1 cellular context compared by ENCODE assay signal in the genomic region with DNA sequence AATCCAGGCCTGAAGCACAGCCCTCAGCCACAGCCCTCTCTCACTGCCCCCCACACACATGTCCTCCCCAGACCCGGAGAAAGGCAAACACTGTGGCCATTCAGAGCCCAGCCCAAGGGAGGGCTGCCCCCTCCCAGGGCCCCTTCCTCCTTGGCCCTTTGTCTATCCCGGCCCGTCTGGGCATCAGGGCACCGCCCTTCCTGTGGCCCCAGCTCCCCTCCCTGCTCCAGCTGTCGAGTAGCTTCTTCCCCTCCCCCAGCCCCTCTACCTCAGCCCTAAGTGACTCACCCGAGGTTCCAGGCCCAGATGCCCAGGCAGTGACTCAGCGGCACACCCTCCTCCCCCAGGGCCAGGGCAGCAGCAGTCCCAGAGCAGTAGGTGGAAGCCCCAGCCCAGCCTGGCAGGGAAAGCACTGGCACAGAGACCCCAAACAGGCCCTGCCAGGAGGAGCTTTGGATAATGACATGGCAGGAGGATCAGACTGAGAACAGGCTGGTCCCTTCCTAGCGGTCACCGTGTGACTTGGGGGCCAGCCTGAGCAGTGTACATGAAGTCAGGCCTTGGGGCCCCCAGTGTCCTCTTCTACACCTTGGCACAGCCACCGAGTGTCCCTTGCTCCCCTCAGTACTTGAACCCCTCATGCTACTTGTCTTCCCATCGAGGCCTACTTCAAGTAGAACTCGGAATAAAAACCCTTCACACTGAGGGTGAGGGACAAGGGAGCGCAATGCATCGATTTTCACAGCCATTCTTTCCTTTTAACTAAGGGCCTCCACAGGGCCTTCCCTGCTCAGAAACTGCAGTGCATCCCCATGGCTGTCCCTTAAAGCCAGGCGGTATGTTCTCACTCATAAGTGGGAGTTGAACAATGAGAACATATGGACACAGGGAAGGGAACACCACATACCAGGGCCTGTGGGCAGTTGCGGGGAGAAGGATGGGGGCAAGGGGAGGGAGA.
TF ChIP-seq lines count a peak whose summit lies in the region.

No MANE protein-coding gene starts in this region.

TF ChIP-seq in HepG2, 621 proteins besides CTCF, POLR2A, EP300 and RAD21 (continued from another document):
- TF ChIP-seq, protein P1, sequence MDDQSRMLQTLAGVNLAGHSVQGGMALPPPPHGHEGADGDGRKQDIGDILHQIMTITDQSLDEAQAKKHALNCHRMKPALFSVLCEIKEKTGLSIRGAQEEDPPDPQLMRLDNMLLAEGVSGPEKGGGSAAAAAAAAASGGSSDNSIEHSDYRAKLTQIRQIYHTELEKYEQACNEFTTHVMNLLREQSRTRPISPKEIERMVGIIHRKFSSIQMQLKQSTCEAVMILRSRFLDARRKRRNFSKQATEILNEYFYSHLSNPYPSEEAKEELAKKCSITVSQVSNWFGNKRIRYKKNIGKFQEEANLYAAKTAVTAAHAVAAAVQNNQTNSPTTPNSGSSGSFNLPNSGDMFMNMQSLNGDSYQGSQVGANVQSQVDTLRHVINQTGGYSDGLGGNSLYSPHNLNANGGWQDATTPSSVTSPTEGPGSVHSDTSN (CRISPR knock-in tag; IDR thresholded peaks at IDR 0.05; ENCODE audit: borderline replicate concordance) = no peak
- no peak for TF ChIP-seq ZNF83 (CRISPR knock-in tag; IDR thresholded peaks at IDR 0.05; ENCODE audit: borderline replicate concordance)
TF ChIP-seq in HepG2: peak in this region for 107.
